1 cellular context compared by ENCODE assay signal in genomic region chr12:95756362-95756761, GRCh38.
TF ChIP-seq lines count a peak whose summit lies in the region.

No MANE protein-coding gene starts in this region.

TF ChIP-seq in GM23338, 12 proteins besides CTCF, POLR2A, EP300 and RAD21 (continued from another document):
- TF ChIP-seq ZNF462 (CRISPR knock-in tag; IDR thresholded peaks at IDR 0.05) (no peak), ZNF114 (CRISPR knock-in tag; IDR thresholded peaks at IDR 0.05) (no peak), CREB1 (CRISPR knock-in tag; IDR thresholded peaks at IDR 0.05; ENCODE audit: low read depth) (no peak), EZH2phosphoT487 (IDR thresholded peaks at IDR 0.05; ENCODE audit: unreplicated experiment) (no peak), ETS1 (IDR thresholded peaks at IDR 0.05) (no peak), STAT1 (IDR thresholded peaks at IDR 0.05; ENCODE audit: unreplicated experiment) (no peak), REST (IDR thresholded peaks at IDR 0.05; ENCODE audit: unreplicated experiment) (no peak), EZH2 (IDR thresholded peaks at IDR 0.05; ENCODE audit: low read depth, unreplicated experiment) (no peak), JUNB (IDR thresholded peaks at IDR 0.05; ENCODE audit: unreplicated experiment) (no peak), POLR2AphosphoS5 (IDR thresholded peaks at IDR 0.05; ENCODE audit: low read depth) (no peak)
